ENCODE assay signal across 11 cellular contexts in genomic region chr18:9876523-9876866, GRCh38. TPM values are rescaled to one million over a fixed set of nuclear protein-coding genes. Genes with fewer than 3 reads are reported as not detected.
DNase-seq lines count a peak whose midpoint lies in the region; ATAC-seq, FAIRE-seq and TF ChIP-seq lines count a peak whose summit lies in the region.
"Had no signal": no experiment of that assay in that cellular context is flagged by ENCODE, and none has a peak within 500 bp of the region (broad histone marks: within the 10 kb centered on the region; RNA-seq: fewer than 3 reads in every experiment).

No MANE protein-coding gene starts in this region.

- no peak overlapping the region for H2BK5ac ChIP-seq in neuronal stem cell (ENCODE audit: low read length)

- H3K27ac ChIP-seq in A549 (peak overlapping the region; percentile 90 to 93), HUES48 (ENCODE audit: low read depth, low read length) (peak overlapping the region; percentile 85), coronary artery (peak overlapping the region; percentile 59 to 65), neuronal stem cell (replicated peaks; ENCODE audit: low read length) (no peak overlapping the region)

- no peak overlapping the region for H2AK5ac ChIP-seq in neuronal stem cell (ENCODE audit: low read depth, low read length)

- peak overlapping the region; percentile 70 for H2AFZ ChIP-seq in neuronal stem cell (ENCODE audit: low read length)

- POLR2A ChIA-PET in A549 (lab: Yijun Ruan, JAX), result interaction anchor here (1.0 to 1.5 kb wide), 5 partner anchors 9 to 134 kb away, joined by 4 to 8 read pairs (median 4); partner anchors contain the start of genes TXNDC2 and VAPA

- TF ChIP-seq CTCF in A549 (IDR thresholded peaks at IDR 0.05), result no peak
- no peak for TF ChIP-seq CTCF in coronary artery (IDR thresholded peaks at IDR 0.05)

- H3K9ac ChIP-seq in HUES48 (ENCODE audit: low read depth, low read length), result no peak overlapping the region
- H3K9ac ChIP-seq in neuronal stem cell (ENCODE audit: low read depth, low read length, poor library complexity), result no peak overlapping the region

- no peak overlapping the region for H3K23ac ChIP-seq in neuronal stem cell (ENCODE audit: low read depth, low read length, poor library complexity)

- no peaks in the 10 kb centered on the region for H3K27me3 ChIP-seq in HUES48 (ENCODE audit: control insufficient read depth, insufficient read depth, low read length)
- no peaks in the 10 kb centered on the region for H3K27me3 ChIP-seq in neuronal stem cell (ENCODE audit: control insufficient read depth in 3 of 3, insufficient read depth in 3 of 3, low read depth in 1 of 3, low read length in 3 of 3)

- no peak for TF ChIP-seq RAD21 in A549 (conservative IDR thresholded peaks at IDR 0.05 in 1 of 2, IDR thresholded peaks at IDR 0.05 in 1 of 2)

- no peaks in the 10 kb centered on the region for H3K79me1 ChIP-seq in neuronal stem cell (ENCODE audit: low read depth, low read length)

- no peak overlapping the region for H2BK15ac ChIP-seq in neuronal stem cell (ENCODE audit: low read length)

- no peak for TF ChIP-seq EP300 in A549 (IDR thresholded peaks at IDR 0.05)

- no peak overlapping the region for H3K14ac ChIP-seq in neuronal stem cell (ENCODE audit: low read length)

- H2BK12ac ChIP-seq in neuronal stem cell (ENCODE audit: low read length), result no peak overlapping the region

- ATAC-seq in A549, result no peak
- no peak for ATAC-seq in GM18517 (IDR thresholded peaks at IDR 0.05; ENCODE audit: unreplicated experiment)

- CTCF ChIA-PET in A549 (lab: Yijun Ruan, JAX), result interaction anchor here (0.8 to 1.3 kb wide), 4 partner anchors 18 to 203 kb away, joined by 3 to 5 read pairs (median 3); no protein-coding TSS in a partner anchor

- H3K4me3 ChIP-seq in A549 (peak overlapping the region; percentile 27; the same call in 2 of the 3 replicates), HUES48 (ENCODE audit: low read depth, low read length) (no peak overlapping the region), coronary artery (peak overlapping the region; percentile 60), neuronal stem cell (ENCODE audit: low read length in 2 of 2) (no peak overlapping the region)

- 42% methylated on average over 1 of the region's 1 CpG for WGBS in A549 (ENCODE audit: missing lambda C conversion rate)
- no CpG with 5 or more reads among the region's 1 CpG for WGBS in neuronal stem cell (ENCODE audit: extremely low coverage in 2 of 2, insufficient read length in 2 of 2, insufficient replicate concordance in 1 of 2), 2 donors

- H3K36me3 ChIP-seq in HUES48 (ENCODE audit: control insufficient read depth, insufficient read depth, low read length) (no peaks in the 10 kb centered on the region), neuronal stem cell (replicated peaks in 1 of 2; ENCODE audit: control insufficient read depth in 2 of 2, insufficient read depth in 2 of 2, low read length in 2 of 2) (no peaks in the 10 kb centered on the region)

- TF ChIP-seq POLR2A in A549 (IDR thresholded peaks at IDR 0.05; ENCODE audit: low read length), result no peak

- no peak for FAIRE-seq in A549 (lab: Jason Lieb, UNC)
- FAIRE-seq: kidney had no signal

- no peak for DNase-seq in A549 (ENCODE audit: low read depth in 1 of 2, low spot score in 1 of 2)
- no peak for DNase-seq in coronary artery (ENCODE audit: low spot score)
- no peak for DNase-seq in neuronal stem cell (ENCODE audit: low spot score)
- no peak for DNase-seq in NCI-H2171 (lab: John Stamatoyannopoulos, UW)
- DNase-seq in NCI-H2029 (lab: John Stamatoyannopoulos, UW), result no peak
- DNase-seq in glomerular visceral epithelial cell (ENCODE audit: extremely low spot score), result no peak
- DNase-seq: central memory CD4-positive, alpha-beta T cell; kidney; NCI-H2171 treated with DMSO at 0.1 percent for 48 hours had no signal

- no peak overlapping the region for H4K91ac ChIP-seq in neuronal stem cell (ENCODE audit: low read depth, low read length, poor library complexity)

- H3K4me1 ChIP-seq in A549 (peaks cover 28% of the 10 kb centered on the region), HUES48 (ENCODE audit: control insufficient read depth, insufficient read depth, low read length) (peaks cover 8% of the 10 kb centered on the region), neuronal stem cell (ENCODE audit: control insufficient read depth in 2 of 2, insufficient read depth in 1 of 2, low read depth in 1 of 2, low read length in 2 of 2) (no peaks in the 10 kb centered on the region)

- H2BK120ac ChIP-seq in neuronal stem cell (ENCODE audit: low read depth, low read length), result no peak overlapping the region

- no peak overlapping the region for H4K8ac ChIP-seq in neuronal stem cell (ENCODE audit: low read depth, low read length)

- H3K4me2 ChIP-seq in A549 (peak overlapping the region; percentile 85), neuronal stem cell (ENCODE audit: insufficient read depth, low read length, poor library complexity, severe bottlenecking) (no peak overlapping the region)

- no peak overlapping the region for H3K4ac ChIP-seq in neuronal stem cell (ENCODE audit: low read length)

- H3K18ac ChIP-seq in neuronal stem cell (ENCODE audit: low read length), result no peak overlapping the region

- H3K9me3 ChIP-seq in A549 (no peaks in the 10 kb centered on the region), HUES48 (ENCODE audit: control insufficient read depth, insufficient read depth, low read length) (no peaks in the 10 kb centered on the region), neuronal stem cell (replicated peaks in 1 of 2; ENCODE audit: control insufficient read depth in 2 of 2, insufficient read depth in 1 of 2, low read depth in 1 of 2, low read length in 2 of 2) (no peaks in the 10 kb centered on the region)

TF ChIP-seq in A549, 52 proteins besides CTCF, POLR2A, EP300 and RAD21:
- TF ChIP-seq RFX5 (IDR thresholded peaks at IDR 0.05), result no peak

RNA-seq across cellular contexts. Expression of gene TXNDC2, which starts 9.3 kb away (rescaled TPM):
- polyA plus RNA-seq in A549 (2011; rRNA removed), result 0.16 TPM in 1 of 2 replicates, not detected in the other
- 0.05 and 0.09 TPM in 2 replicates for polyA plus RNA-seq in A549 (2012; cell fraction: cytosol; rRNA removed)
- 0.12 TPM in 1 of 2 replicates, not detected in the other for polyA plus RNA-seq in A549 (2012; cell fraction: nucleus; rRNA removed)
- polyA plus RNA-seq in A549 (2017; fragmentation: RNase III; extraction: RNeasy Plus Mini Kit Qiagen cat#74134 plus additional on column Dnase treatment), result 0.06 to 0.12 TPM in 2 of 3 replicates, not detected in the other
- polyA minus RNA-seq in A549 (2011; rRNA and poly(A)+ RNA removed), result 0.37 TPM in 1 of 2 replicates, not detected in the other
- 0.06 TPM for polyA plus RNA-seq in neuronal stem cell (2013, experiment 1 of 2)
- 0.06 TPM for polyA plus RNA-seq in neuronal stem cell (2013, experiment 2 of 2)

RNA-seq across cellular contexts. Expression of gene VAPA, which starts 37.3 kb away (rescaled TPM):
- polyA plus RNA-seq in A549 (2011; rRNA removed), result 356 and 391 TPM in 2 replicates
- polyA plus RNA-seq in A549 (2012; cell fraction: cytosol; rRNA removed), result 99.8 and 102 TPM in 2 replicates
- 37.3 and 47.0 TPM in 2 replicates for polyA plus RNA-seq in A549 (2012; cell fraction: nucleus; rRNA removed)
- polyA plus RNA-seq in A549 (2017; fragmentation: RNase III; extraction: RNeasy Plus Mini Kit Qiagen cat#74134 plus additional on column Dnase treatment), result 158 to 166 TPM (median 161 TPM) in 3 replicates
- polyA minus RNA-seq in A549 (2011; rRNA and poly(A)+ RNA removed), result 72.5 and 89.1 TPM in 2 replicates
- 120 TPM for polyA plus RNA-seq in neuronal stem cell (2013, experiment 1 of 2)
- 126 TPM for polyA plus RNA-seq in neuronal stem cell (2013, experiment 2 of 2)

Comparison
In these comparisons a context has a peak if more than half of its experiments do, and no peak if none do; other contexts are left out.
1. H3K4me3 ChIP-seq: peak in A549 (single experiment) and coronary artery (single experiment); none in HUES48 (single experiment) and neuronal stem cell (0 of 2).